ENCODE assay signal across 18 cellular contexts in the genomic region with DNA sequence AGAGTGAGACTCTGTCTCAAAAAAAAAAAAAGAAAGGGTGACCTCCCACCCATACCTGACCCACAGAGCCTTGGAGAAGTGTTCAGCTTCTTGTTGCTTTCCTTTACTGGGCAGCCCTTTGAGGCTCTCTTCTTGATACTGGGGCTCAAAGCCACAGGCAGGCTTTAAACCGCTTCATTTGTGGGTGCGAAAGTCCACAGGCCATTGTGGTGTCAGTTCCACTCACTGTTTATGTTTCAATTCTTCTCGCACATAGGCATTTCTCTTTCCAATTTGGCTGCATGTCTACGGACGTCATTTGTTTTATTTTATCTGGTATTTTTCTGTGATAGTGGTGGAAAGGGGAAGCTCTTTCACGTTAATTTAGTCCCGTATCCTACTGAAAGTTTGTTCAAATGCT. TPM values are rescaled to one million over a fixed set of nuclear protein-coding genes. Genes with fewer than 3 reads are reported as not detected.
DNase-seq lines count a peak whose midpoint lies in the region; ATAC-seq and TF ChIP-seq lines count a peak whose summit lies in the region.
"Had no signal": no experiment of that assay in that cellular context is flagged by ENCODE, and none has a peak within 500 bp of the region (broad histone marks: within the 10 kb centered on the region; RNA-seq: fewer than 3 reads in every experiment).

No MANE protein-coding gene starts in this region.

- H3K27ac Mint-ChIP-seq in WTC11: peak overlapping the region; percentile 24; the same call in 1 of the 2 replicates
- H3K27ac Mint-ChIP-seq in activated naive CD4-positive, alpha-beta T cell treated with anti-CD3 and anti-CD28 coated beads for 36 hours: no peak overlapping the region
- H3K27ac Mint-ChIP-seq: activated naive CD4-positive, alpha-beta T cell treated with anti-CD3 and anti-CD28 coated beads, Interleukin-2, amount 50 U/mL, for 72 hours; T-helper 1 cell treated with Interleukin-12 subunit alpha and Interleukin-12 subunit beta and Interleukin-4 antibody, amounts not matched to agents 30 μg/mL and 1 μg/mL, for 36 hours had no signal

- CTCF ChIA-PET in WTC11 (lab: Charles Lee): interaction anchor here (0.7 to 3.5 kb wide), 6 partner anchors 16 to 146 kb away, joined by 3 to 9 read pairs (median 4); no protein-coding TSS in a partner anchor
- CTCF ChIA-PET in activated naive CD4-positive, alpha-beta T cell treated with anti-CD3 and anti-CD28 coated beads for 36 hours (lab: Charles Lee): interaction anchor here (0.6 to 0.9 kb wide), 2 partner anchors 9 to 31 kb away, joined by 3 read pairs; no protein-coding TSS in a partner anchor

- POLR2A ChIA-PET in WTC11 (lab: Charles Lee): no interaction called here

- intact Hi-C loops in sigmoid colon (cut with DNase I) (no loop called here), colonic mucosa (cut with DNase I) (no loop called here)
- intact Hi-C loops in activated naive CD4-positive, alpha-beta T cell treated with anti-CD3 and anti-CD28 coated beads for 36 hours (cut with micrococcal nuclease): no loop called here

- peaks cover 10% of the 10 kb centered on the region for H3K9me3 Mint-ChIP-seq in WTC11
- no peaks in the 10 kb centered on the region for H3K9me3 Mint-ChIP-seq in activated naive CD4-positive, alpha-beta T cell treated with anti-CD3 and anti-CD28 coated beads for 36 hours
- H3K9me3 Mint-ChIP-seq: activated naive CD4-positive, alpha-beta T cell treated with anti-CD3 and anti-CD28 coated beads, Interleukin-2, amount 50 U/mL, for 72 hours; T-helper 1 cell treated with Interleukin-12 subunit alpha and Interleukin-12 subunit beta and Interleukin-4 antibody, amounts not matched to agents 30 μg/mL and 1 μg/mL, for 36 hours had no signal

- H3K9ac ChIP-seq in colonic mucosa (ENCODE audit: low read depth in 2 of 2, low read length in 2 of 2): no peak overlapping the region

- peak; percentile 20 for DNase-seq in HCEC 1CT
- no peak for DNase-seq in WTC11 (ENCODE audit: low spot score)
- DNase-seq in sigmoid colon: no peak
- no peak for DNase-seq in activated naive CD4-positive, alpha-beta T cell treated with anti-CD3 and anti-CD28 coated beads for 36 hours
- DNase-seq in colonic mucosa: no peak
- DNase-seq in RPMI8226: no peak
- DNase-seq: activated CD8-positive, alpha-beta memory T cell treated with anti-CD3 and anti-CD28 coated beads for 24 hours; body of pancreas; glutamatergic neuron; left lung; NCI-H2107; NCI-H510A treated with DMSO at 0.1 percent for 48 hours; stimulated activated CD4-positive, alpha-beta T cell treated with anti-CD3 and anti-CD28 coated beads, Interleukin-15, amount 100 ng/mL, for 24 hours had no signal

- TF ChIP-seq CTCF in WTC11 (IDR thresholded peaks at IDR 0.05): no peak
- no peak for TF ChIP-seq CTCF in gastroesophageal sphincter (IDR thresholded peaks at IDR 0.05)
- TF ChIP-seq CTCF in sigmoid colon (IDR thresholded peaks at IDR 0.05): no peak
- TF ChIP-seq CTCF in colonic mucosa (IDR thresholded peaks at IDR 0.05): no peak

- H3K27ac ChIP-seq in gastroesophageal sphincter (peak overlapping the region in 3 of 4 donors; percentile 61 to 71 (median 66)), sigmoid colon (peak overlapping the region; percentile 40 to 59 (median 54)), colonic mucosa (no peak overlapping the region)
- H3K27ac ChIP-seq: body of pancreas, left lung, neutrophil had no signal

- TF ChIP-seq EP300 in gastroesophageal sphincter (IDR thresholded peaks at IDR 0.05) (no peak), sigmoid colon (IDR thresholded peaks at IDR 0.05) (no peak)

- no peaks in the 10 kb centered on the region for H3K4me1 Mint-ChIP-seq in WTC11
- peaks cover 23% of the 10 kb centered on the region for H3K4me1 Mint-ChIP-seq in activated naive CD4-positive, alpha-beta T cell treated with anti-CD3 and anti-CD28 coated beads for 36 hours (ENCODE audit: low read depth)
- H3K4me1 Mint-ChIP-seq: GM23338 had no signal

- H3K36me3 Mint-ChIP-seq in WTC11: peaks cover 7% of the 10 kb centered on the region; the same call in 1 of the 2 replicates
- peaks cover 3% of the 10 kb centered on the region for H3K36me3 Mint-ChIP-seq in activated naive CD4-positive, alpha-beta T cell treated with anti-CD3 and anti-CD28 coated beads for 36 hours (ENCODE audit: low read depth)

- H3K9me3 ChIP-seq in gastroesophageal sphincter (no peaks in the 10 kb centered on the region), sigmoid colon (no peaks in the 10 kb centered on the region), colonic mucosa (no peaks in the 10 kb centered on the region)
- H3K9me3 ChIP-seq: body of pancreas, left lung, neutrophil had no signal

- no peak overlapping the region for H3K4me3 Mint-ChIP-seq in WTC11
- H3K4me3 Mint-ChIP-seq in activated naive CD4-positive, alpha-beta T cell treated with anti-CD3 and anti-CD28 coated beads for 36 hours: no peak overlapping the region
- H3K4me3 Mint-ChIP-seq: GM23338; T-helper 1 cell treated with Interleukin-12 subunit alpha and Interleukin-12 subunit beta and Interleukin-4 antibody, amounts not matched to agents 30 μg/mL and 1 μg/mL, for 36 hours had no signal

- H3K27me3 Mint-ChIP-seq in WTC11 (ENCODE audit: low read depth): no peaks in the 10 kb centered on the region
- no peaks in the 10 kb centered on the region for H3K27me3 Mint-ChIP-seq in activated naive CD4-positive, alpha-beta T cell treated with anti-CD3 and anti-CD28 coated beads for 36 hours (ENCODE audit: low read depth)

- TF ChIP-seq POLR2A in gastroesophageal sphincter (IDR thresholded peaks at IDR 0.05) (no peak), sigmoid colon (IDR thresholded peaks at IDR 0.05) (no peak)

- H3K36me3 ChIP-seq in gastroesophageal sphincter (no peaks in the 10 kb centered on the region), sigmoid colon (no peaks in the 10 kb centered on the region), colonic mucosa (no peaks in the 10 kb centered on the region)
- H3K36me3 ChIP-seq: left lung, neutrophil had no signal

- no peak for ATAC-seq in WTC11
- ATAC-seq in gastroesophageal sphincter: no peak
- ATAC-seq: activated naive CD4-positive, alpha-beta T cell treated with anti-CD3 and anti-CD28 coated beads, Interleukin-2, amount 50 U/mL, for 72 hours; body of pancreas; GM23338; left lung had no signal

- H3K4me3 ChIP-seq in gastroesophageal sphincter (no peak overlapping the region), sigmoid colon (peak overlapping the region in 1 of 4 donors; percentile 0), colonic mucosa (no peak overlapping the region)
- H3K4me3 ChIP-seq: body of pancreas, GM23338, left lung had no signal

- WGBS in gastroesophageal sphincter (ENCODE audit: low coverage in 1 of 2), 2 donors: 14 to 30% methylated on average over 7 of the region's 7 CpGs
- 73 to 82% methylated on average over 7 of the region's 7 CpGs for WGBS in sigmoid colon, 2 donors

- H3K4me1 ChIP-seq in gastroesophageal sphincter (peaks cover 0 to 49% (median 7%) of the 10 kb centered on the region in 3 donors), sigmoid colon (peaks cover 0 to 38% (median 21%) of the 10 kb centered on the region in 4 donors), colonic mucosa (no peaks in the 10 kb centered on the region)
- H3K4me1 ChIP-seq: body of pancreas had no signal

- H3K27me3 ChIP-seq in gastroesophageal sphincter (no peaks in the 10 kb centered on the region), sigmoid colon (no peaks in the 10 kb centered on the region), colonic mucosa (no peaks in the 10 kb centered on the region)
- H3K27me3 ChIP-seq: body of pancreas, left lung had no signal

TF ChIP-seq in WTC11, 78 proteins besides CTCF, POLR2A, EP300 and RAD21:
- no peak for TF ChIP-seq FOXP1 (CRISPR knock-in tag; IDR thresholded peaks at IDR 0.05; ENCODE audit: borderline replicate concordance)
- no peak for TF ChIP-seq NR3C1 (CRISPR knock-in tag; conservative IDR thresholded peaks at IDR 0.05; ENCODE audit: low read depth)
- TF ChIP-seq FOXJ3 (CRISPR knock-in tag; IDR thresholded peaks at IDR 0.05; ENCODE audit: borderline replicate concordance): no peak
- TF ChIP-seq, protein P1, sequence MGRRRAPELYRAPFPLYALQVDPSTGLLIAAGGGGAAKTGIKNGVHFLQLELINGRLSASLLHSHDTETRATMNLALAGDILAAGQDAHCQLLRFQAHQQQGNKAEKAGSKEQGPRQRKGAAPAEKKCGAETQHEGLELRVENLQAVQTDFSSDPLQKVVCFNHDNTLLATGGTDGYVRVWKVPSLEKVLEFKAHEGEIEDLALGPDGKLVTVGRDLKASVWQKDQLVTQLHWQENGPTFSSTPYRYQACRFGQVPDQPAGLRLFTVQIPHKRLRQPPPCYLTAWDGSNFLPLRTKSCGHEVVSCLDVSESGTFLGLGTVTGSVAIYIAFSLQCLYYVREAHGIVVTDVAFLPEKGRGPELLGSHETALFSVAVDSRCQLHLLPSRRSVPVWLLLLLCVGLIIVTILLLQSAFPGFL (CRISPR knock-in tag; IDR thresholded peaks at IDR 0.05; ENCODE audit: borderline replicate concordance): no peak
- no peak for TF ChIP-seq EMX1 (CRISPR knock-in tag; IDR thresholded peaks at IDR 0.05)

RNA-seq across cellular contexts. Expression of a gene that starts 34.6 kb away (rescaled TPM):
- 14.7 to 17.1 TPM (median 16.8 TPM) in 3 replicates for total RNA-seq in WTC11 (2021)
- 10 to 100 TPM; 10.3 to 16.0 (median 13.3) TPM for total RNA-seq in gastroesophageal sphincter
- 10 to 100 TPM in 1 of 4 donors, 1 to 10 TPM in 3; 5.8 to 16.8 (median 8.5) TPM for total RNA-seq in sigmoid colon
- 10 to 100 TPM; 22.8 to 75.4 (median 31.5) TPM for polyA plus RNA-seq in sigmoid colon
- 10 to 100 TPM; 10.8 to 11.2 TPM for total RNA-seq in activated naive CD4-positive, alpha-beta T cell treated with anti-CD3 and anti-CD28 coated beads for 36 hours
- 10 to 100 TPM; 38.1 to 41.8 TPM for total RNA-seq in colonic mucosa
